In genomic region chr9:131744171-131744714, GRCh38 we compare ENCODE assay signal across 10 cellular contexts. TPM values are rescaled to one million over a fixed set of nuclear protein-coding genes. Genes with fewer than 3 reads are reported as not detected.
DNase-seq lines count a peak whose midpoint lies in the region; ATAC-seq and TF ChIP-seq lines count a peak whose summit lies in the region.
"Had no signal": no experiment of that assay in that cellular context is flagged by ENCODE, and none has a peak within 500 bp of the region (broad histone marks: within the 10 kb centered on the region; RNA-seq: fewer than 3 reads in every experiment).

No MANE protein-coding gene starts in this region.

- TF ChIP-seq CTCF in CD14-positive monocyte (IDR thresholded peaks at IDR 0.05) = no peak

- H3K36me3 ChIP-seq in KOPT-K1 (ENCODE audit: insufficient read depth, low read length) = no peaks in the 10 kb centered on the region
- H3K36me3 ChIP-seq: thoracic aorta had no signal

- peaks cover 0 to 3% of the 10 kb centered on the region in 2 donors for H3K36me3 Mint-ChIP-seq in CD14-positive monocyte
- peaks cover under 1% of the 10 kb centered on the region for H3K36me3 Mint-ChIP-seq in activated T-helper 17 cell treated with anti-CD3 and anti-CD28 coated beads, Interleukin-2, amount 50 U/mL, for 72 hours (ENCODE audit: low read depth)

- peaks cover 0 to 2% (median 0%) of the 10 kb centered on the region in 7 donors for H3K9me3 Mint-ChIP-seq in CD14-positive monocyte
- no peaks in the 10 kb centered on the region for H3K9me3 Mint-ChIP-seq in activated T-helper 17 cell treated with anti-CD3 and anti-CD28 coated beads, Interleukin-2, amount 50 U/mL, for 72 hours

- no peaks in the 10 kb centered on the region for H3K9me3 ChIP-seq in KOPT-K1 (ENCODE audit: insufficient read depth, low read length, poor library complexity, severe bottlenecking)
- H3K9me3 ChIP-seq: thoracic aorta had no signal

- intact Hi-C loops in CD14-positive monocyte (cut with micrococcal nuclease) = loop anchor here (5.0 to 10.0 kb wide), 2 partner anchors 152 to 239 kb away; partner anchors contain the start of gene POMT1 (in 2 of the 2)
- intact Hi-C loops in posterior vena cava (cut with DNase I) = loop anchor here in 1 of 2 donors (10.0 kb wide), 1 partner anchor 389 kb away; no protein-coding TSS in a partner anchor

- H3K4me1 Mint-ChIP-seq in CD14-positive monocyte = peaks cover 33% of the 10 kb centered on the region
- H3K4me1 Mint-ChIP-seq in activated T-helper 17 cell treated with anti-CD3 and anti-CD28 coated beads, Interleukin-2, amount 50 U/mL, for 72 hours = peaks cover 20% of the 10 kb centered on the region

- H3K4me3 Mint-ChIP-seq in CD14-positive monocyte = peak overlapping the region in 1 of 2 donors; percentile 84
- peak overlapping the region; percentile 35 for H3K4me3 Mint-ChIP-seq in activated T-helper 17 cell treated with anti-CD3 and anti-CD28 coated beads, Interleukin-2, amount 50 U/mL, for 72 hours

- peak overlapping the region; percentile 88 to 98 (median 92) for H3K27ac Mint-ChIP-seq in CD14-positive monocyte
- H3K27ac Mint-ChIP-seq in activated T-helper 17 cell treated with anti-CD3 and anti-CD28 coated beads, Interleukin-2, amount 50 U/mL, for 72 hours = peak overlapping the region; percentile 58

- peaks cover 0 to 4% (median 0%) of the 10 kb centered on the region in 3 donors for H3K27me3 Mint-ChIP-seq in CD14-positive monocyte (ENCODE audit: low read depth in 3 of 3)
- no peaks in the 10 kb centered on the region for H3K27me3 Mint-ChIP-seq in activated T-helper 17 cell treated with anti-CD3 and anti-CD28 coated beads, Interleukin-2, amount 50 U/mL, for 72 hours

- H3K27ac ChIP-seq in KOPT-K1 (ENCODE audit: low read depth, low read length, poor library complexity, severe bottlenecking) = peak overlapping the region; percentile 50
- H3K27ac ChIP-seq: thoracic aorta had no signal

- DNase-seq in CD14-positive monocyte (ENCODE audit: low spot score) (no peak), left lobe of liver (ENCODE audit: low spot score) (no peak), posterior vena cava (ENCODE audit: low spot score) (no peak), GM03348 (ENCODE audit: low spot score) (no peak)
- no peak for DNase-seq in activated CD4-positive, CD25-positive, alpha-beta regulatory T cell treated with anti-CD3 and anti-CD28 coated beads, Interleukin-2, amount 50 U/mL, for 72 hours
- DNase-seq: NCI-H446 had no signal

- peak; percentile 70 for ATAC-seq in activated T-helper 17 cell treated with anti-CD3 and anti-CD28 coated beads, Interleukin-2, amount 50 U/mL, for 72 hours (replicated peaks)
- ATAC-seq in left lobe of liver = peak; percentile 22
- ATAC-seq in HG02973 (IDR thresholded peaks at IDR 0.05; ENCODE audit: unreplicated experiment) = no peak

RNA-seq across cellular contexts. Expression of gene RAPGEF1, which starts 4.4 kb away (rescaled TPM):
- 1 to 10 TPM; 1.7 to 3.0 TPM for polyA plus RNA-seq in CD14-positive monocyte
- total RNA-seq in activated T-helper 17 cell treated with anti-CD3 and anti-CD28 coated beads, Interleukin-2, amount 50 U/mL, for 72 hours = 100 to 1,000 TPM; 147 to 167 TPM
- 36.9 TPM for total RNA-seq in left lobe of liver
- 10 to 100 TPM; 74.5 to 90.8 TPM for total RNA-seq in posterior vena cava
